ENCODE assay signal across 18 cellular contexts in genomic region chr16:81531415-81531814, GRCh38.
A peak's percentile ranks its signal among the peaks of the same experiment; 100 is the strongest.
DNase-seq lines count a peak whose midpoint lies in the region; FAIRE-seq and TF ChIP-seq lines count a peak whose summit lies in the region.
"Had no signal": no experiment of that assay in that cellular context is flagged by ENCODE, and none has a peak within 500 bp of the region (broad histone marks: within the 10 kb centered on the region; RNA-seq: fewer than 3 reads in every experiment).

No MANE protein-coding gene starts in this region.

- peak; percentile 30 to 87 for DNase-seq in Caco-2
- peak; percentile 92 for DNase-seq in MCF 10A (ENCODE audit: unreplicated experiment)
- DNase-seq in immature natural killer cell: no peak
- DNase-seq in small intestine: peak; percentile 93
- no peak for DNase-seq in erythroblast (lab: John Stamatoyannopoulos, UW)
- DNase-seq in activated CD4-positive, alpha-beta T cell treated with anti-CD3 and anti-CD28 coated beads for 48 hours: no peak
- DNase-seq in NCI-H69 (lab: John Stamatoyannopoulos, UW): no peak
- DNase-seq in islet precursor cell: no peak
- DNase-seq: activated CD4-positive, alpha-beta memory T cell treated with anti-CD3 and anti-CD28 coated beads, Interleukin-2, amount 10 ng/mL, durations not matched to agents 7 days and 5 days; amygdala; COR-L47; foreskin melanocyte; NCI-H1436; NCI-H345 had no signal

- H3K27me3 Mint-ChIP-seq in Caco-2 (ENCODE audit: insufficient read depth, unreplicated experiment): no peaks in the 10 kb centered on the region
- no peaks in the 10 kb centered on the region for H3K27me3 Mint-ChIP-seq in MCF 10A (ENCODE audit: insufficient read depth, unreplicated experiment)
- peaks cover 0 to 15% (median 8%) of the 10 kb centered on the region in 3 donors for H3K27me3 Mint-ChIP-seq in immature natural killer cell (ENCODE audit: low read depth in 3 of 3)
- H3K27me3 Mint-ChIP-seq: activated CD4-positive, alpha-beta memory T cell treated with anti-CD3 and anti-CD28 coated beads, Interleukin-2, amount 10 ng/mL, durations not matched to agents 7 days and 5 days; stimulated activated naive CD8-positive, alpha-beta T cell treated with anti-CD3 and anti-CD28 coated beads, Interleukin-15, Interleukin-2, amounts not matched to agents 100 ng/mL and 50 ng/mL, for 24 hours had no signal

- H3K27ac ChIP-seq in small intestine (ENCODE audit: low read depth in 1 of 2, low read length in 1 of 2): peak overlapping the region; percentile 73 to 86
- H3K27ac ChIP-seq: HL-60 had no signal

- H3K4me3 Mint-ChIP-seq in Caco-2 (ENCODE audit: unreplicated experiment): no peak overlapping the region
- H3K4me3 Mint-ChIP-seq in MCF 10A (ENCODE audit: unreplicated experiment): no peak overlapping the region
- no peak overlapping the region for H3K4me3 Mint-ChIP-seq in immature natural killer cell
- H3K4me3 Mint-ChIP-seq: activated CD4-positive, alpha-beta memory T cell treated with anti-CD3 and anti-CD28 coated beads, Interleukin-2, amount 10 ng/mL, durations not matched to agents 7 days and 5 days; stimulated activated naive CD8-positive, alpha-beta T cell treated with anti-CD3 and anti-CD28 coated beads, Interleukin-15, Interleukin-2, amounts not matched to agents 100 ng/mL and 50 ng/mL, for 24 hours had no signal

- CTCF ChIA-PET in Caco-2 (lab: Charles Lee): no interaction called here
- CTCF ChIA-PET in MCF 10A (lab: Yijun Ruan, JAX): interaction anchor here (1.4 to 1.5 kb wide), 2 partner anchors 90 to 127 kb away, joined by 5 to 6 read pairs; no protein-coding TSS in a partner anchor

- H3K4me1 Mint-ChIP-seq in Caco-2 (ENCODE audit: low read depth, unreplicated experiment): peaks cover 37% of the 10 kb centered on the region
- peaks cover 60% of the 10 kb centered on the region for H3K4me1 Mint-ChIP-seq in MCF 10A (ENCODE audit: insufficient read depth, unreplicated experiment)
- H3K4me1 Mint-ChIP-seq in immature natural killer cell: peaks cover 52 to 76% of the 10 kb centered on the region in 2 donors

- H3K36me3 Mint-ChIP-seq in Caco-2 (ENCODE audit: insufficient read depth, unreplicated experiment) (peaks cover 29% of the 10 kb centered on the region), MCF 10A (ENCODE audit: insufficient read depth, unreplicated experiment) (peaks cover 13% of the 10 kb centered on the region), immature natural killer cell (peaks cover 4 to 9% (median 4%) of the 10 kb centered on the region in 3 donors)

- no TSS peak for BruUV-seq in Caco-2 (replicated peaks; lab: Mats Ljungman, UMichigan)
- BruUV-seq in MCF 10A (replicated peaks; lab: Mats Ljungman, UMichigan): no TSS peak

- POLR2A ChIA-PET in Caco-2 (lab: Charles Lee): no interaction called here
- POLR2A ChIA-PET in MCF 10A (lab: Yijun Ruan, JAX): interaction anchor here (0.8 to 2.7 kb wide), 12 partner anchors 10 to 182 kb away, joined by 3 to 30 read pairs (median 6); partner anchors contain the start of gene CMIP

- H3K36me3 ChIP-seq in Caco-2 (ENCODE audit: control insufficient read depth, insufficient read depth, low read length): no peaks in the 10 kb centered on the region
- H3K36me3 ChIP-seq in small intestine (ENCODE audit: control insufficient read depth in 2 of 2, insufficient read depth in 2 of 2, low read length in 2 of 2): no peaks in the 10 kb centered on the region

- H3K9me3 Mint-ChIP-seq in Caco-2 (ENCODE audit: unreplicated experiment) (no peaks in the 10 kb centered on the region), MCF 10A (ENCODE audit: unreplicated experiment) (no peaks in the 10 kb centered on the region), immature natural killer cell (no peaks in the 10 kb centered on the region)
- H3K9me3 Mint-ChIP-seq: activated CD4-positive, alpha-beta memory T cell treated with anti-CD3 and anti-CD28 coated beads, Interleukin-2, amount 10 ng/mL, durations not matched to agents 7 days and 5 days; activated T-helper 2 cell treated with anti-CD3 and anti-CD28 coated beads, Interferon-gamma antibody, Interleukin-2, Interleukin-4, amounts not matched to agents 10 μg/mL and 5 μg/mL and 100 μg/mL, durations not matched to agents 14 hours and 24 hours and 36 hours; stimulated activated naive CD8-positive, alpha-beta T cell treated with anti-CD3 and anti-CD28 coated beads, Interleukin-15, Interleukin-2, amounts not matched to agents 100 ng/mL and 50 ng/mL, for 24 hours had no signal

- peak overlapping the region; percentile 58 for H3K27ac Mint-ChIP-seq in Caco-2 (ENCODE audit: unreplicated experiment)
- peak overlapping the region; percentile 97 for H3K27ac Mint-ChIP-seq in MCF 10A (ENCODE audit: low read depth, unreplicated experiment)
- H3K27ac Mint-ChIP-seq in immature natural killer cell: peak overlapping the region; percentile 1 to 98 (median 70)
- H3K27ac Mint-ChIP-seq: activated CD4-positive, alpha-beta memory T cell treated with anti-CD3 and anti-CD28 coated beads, Interleukin-2, amount 10 ng/mL, durations not matched to agents 7 days and 5 days; activated T-helper 2 cell treated with anti-CD3 and anti-CD28 coated beads, Interferon-gamma antibody, Interleukin-2, Interleukin-4, amounts not matched to agents 10 μg/mL and 5 μg/mL and 100 μg/mL, durations not matched to agents 14 hours and 24 hours and 36 hours; stimulated activated naive CD8-positive, alpha-beta T cell treated with anti-CD3 and anti-CD28 coated beads, Interleukin-15, Interleukin-2, amounts not matched to agents 100 ng/mL and 50 ng/mL, for 24 hours had no signal

- intact Hi-C loops in Caco-2 (cut with micrococcal nuclease; ENCODE audit: unreplicated experiment) (loop anchor here (5.0 kb wide), 1 partner anchor 51 kb away; no protein-coding TSS in a partner anchor), MCF 10A (cut with micrococcal nuclease) (loop anchor here (5.0 kb wide), 1 partner anchor 91 kb away; no protein-coding TSS in a partner anchor)

- H3K4me1 ChIP-seq in Caco-2 (peaks cover 33% of the 10 kb centered on the region), small intestine (ENCODE audit: control insufficient read depth in 2 of 2, insufficient read depth in 1 of 2, low read depth in 1 of 2, low read length in 1 of 2) (peaks cover 21 to 22% of the 10 kb centered on the region in 2 donors)

- 26 to 56% (median 43%) methylated on average over 11 of the region's 11 CpGs for WGBS in small intestine, 3 donors

- no peak for FAIRE-seq in small intestine (lab: Jason Lieb, UNC)
- FAIRE-seq: TTC549 had no signal

- H3K9me3 ChIP-seq in Caco-2 (no peaks in the 10 kb centered on the region), small intestine (ENCODE audit: control insufficient read depth, low read depth) (no peaks in the 10 kb centered on the region)

- no peak for TF ChIP-seq POLR2A in erythroblast (IDR thresholded peaks at IDR 0.05; ENCODE audit: low read length)

- H3K4me3 ChIP-seq in Caco-2 (ENCODE audit: low read depth, low read length) (no peak overlapping the region), small intestine (ENCODE audit: low read depth in 1 of 2, low read length in 2 of 2) (no peak overlapping the region)

- H3K27me3 ChIP-seq in Caco-2 (replicated peaks; ENCODE audit: control insufficient read depth, insufficient read depth, low read length): no peaks in the 10 kb centered on the region
- H3K27me3 ChIP-seq in small intestine (ENCODE audit: control insufficient read depth in 2 of 2, insufficient read depth in 2 of 2, low read length in 2 of 2): no peaks in the 10 kb centered on the region

- no peak for TF ChIP-seq CTCF in Caco-2 (IDR thresholded peaks at IDR 0.05; ENCODE audit: insufficient read depth in 1 of 2, low read depth in 1 of 2, low read length in 1 of 2, severe bottlenecking in 1 of 2, unreplicated experiment in 1 of 2)
- no peak for TF ChIP-seq CTCF in MCF 10A (IDR thresholded peaks at IDR 0.05; ENCODE audit: unreplicated experiment)

Comparison
In these comparisons a context has a peak if more than half of its experiments do, and no peak if none do; other contexts are left out.
1. DNase-seq: peak in Caco-2 (2 of 2), MCF 10A (single experiment) and small intestine (single experiment); none in immature natural killer cell (0 of 3), erythroblast (0 of 2), activated CD4-positive, alpha-beta T cell treated with anti-CD3 and anti-CD28 coated beads for 48 hours (single experiment), NCI-H69 (single experiment) and islet precursor cell (single experiment).
2. Peak in every context shown above with its lines, with median percentiles within 50 percentile points of each other: H3K27ac Mint-ChIP-seq.